In the genomic region with DNA sequence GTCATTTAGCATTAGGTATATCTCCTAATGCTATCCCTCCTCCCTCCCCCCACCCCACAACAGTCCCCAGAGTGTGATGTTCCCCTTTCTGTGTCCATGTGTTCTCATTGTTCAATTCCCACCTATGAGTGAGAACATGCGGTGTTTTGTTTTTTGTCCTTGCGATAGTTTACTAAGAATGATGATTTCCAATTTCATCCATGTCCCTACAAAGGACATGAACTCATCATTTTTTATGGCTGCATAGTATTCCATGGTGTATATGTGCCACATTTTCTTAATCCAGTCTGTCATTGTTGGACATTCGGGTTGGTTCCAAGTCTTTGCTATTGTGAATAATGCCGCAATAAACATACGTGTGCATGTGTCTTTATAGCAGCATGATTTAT, we compare ENCODE assay signal across 6 cellular contexts. TPM values are rescaled to one million over a fixed set of nuclear protein-coding genes. Genes with fewer than 3 reads are reported as not detected.
DNase-seq lines count a peak whose midpoint lies in the region; ATAC-seq, FAIRE-seq and TF ChIP-seq lines count a peak whose summit lies in the region.
"Not testable (repeated sequence)": the region's sequence is repeated elsewhere in the genome, so short reads cannot be mapped to it uniquely, and the experiment has no call there.

No MANE protein-coding gene starts in this region.

- no CpG with 5 or more reads among the region's 5 CpGs for WGBS in K562 (ENCODE audit: insufficient coverage, low coverage, missing lambda C conversion rate)

- H3K9me3 Mint-ChIP-seq in memory B cell, result not testable (repeated sequence)

- not testable (repeated sequence) for H3K4me1 Mint-ChIP-seq in memory B cell

- intact Hi-C loops in Panc1 (cut with micrococcal nuclease; ENCODE audit: unreplicated experiment), result loop anchor here (2.0 kb wide), 1 partner anchor 78 kb away; no protein-coding TSS in a partner anchor
- intact Hi-C loops in K562 (cut with micrococcal nuclease), result not testable (repeated sequence)

- BruUV-seq in Panc1 (replicated peaks; lab: Mats Ljungman, UMichigan); K562 (replicated peaks; lab: Mats Ljungman, UMichigan): not testable (repeated sequence)

- not testable (repeated sequence) for TF ChIP-seq POLR2A in K562 (conservative IDR thresholded peaks at IDR 0.05)

- ATAC-seq in DND-41 (ENCODE audit: insufficient read depth, low read depth) (peak; percentile 22; the same call in 1 of the 3 replicates), memory B cell (ENCODE audit: low read depth) (peak; percentile 17)
- ATAC-seq in Panc1; RWPE2 (ENCODE audit: low read depth); K562: not testable (repeated sequence)

- CTCF ChIA-PET in HEK293 (lab: Yijun Ruan, JAX), result interaction anchor here (0.6 to 3.8 kb wide), 9 partner anchors 19 to 717 kb away, joined by 3 to 43 read pairs (median 5); no protein-coding TSS in a partner anchor
- CTCF ChIA-PET in Panc1 (lab: Charles Lee), result interaction anchor here (0.7 to 1.1 kb wide), 3 partner anchors 79 to 686 kb away, joined by 3 to 44 read pairs (median 3); no protein-coding TSS in a partner anchor
- CTCF ChIA-PET in K562 (lab: Yijun Ruan, JAX; ENCODE audit: low intra/inter-chr PET ratio), result interaction anchor here (0.6 to 3.4 kb wide), 3 partner anchors 57 to 78 kb away, joined by 3 to 34 read pairs (median 5); no protein-coding TSS in a partner anchor

- not testable (repeated sequence) for H3K4me1 ChIP-seq in DND-41 (ENCODE audit: insufficient read depth, low read length); HEK293 (ENCODE audit: control insufficient read depth, insufficient read depth, low read length); Panc1 (ENCODE audit: control insufficient read depth, insufficient read depth, low read length); RWPE2 (ENCODE audit: insufficient read depth, poor library complexity, severe bottlenecking); K562 (replicated peaks in 1 of 2; ENCODE audit: control insufficient read depth in 2 of 2, insufficient read depth in 2 of 2, low read length in 2 of 2)

- H3K27me3 Mint-ChIP-seq in memory B cell, result not testable (repeated sequence)

- FAIRE-seq in K562 (lab: Jason Lieb, UNC), result not testable (repeated sequence)

- H3K27me3 ChIP-seq in DND-41 (ENCODE audit: insufficient read depth, low read length, poor library complexity); Panc1 (ENCODE audit: control insufficient read depth, insufficient read depth, low read length); RWPE2 (ENCODE audit: insufficient read depth, poor library complexity, severe bottlenecking); K562 (ENCODE audit: control insufficient read depth in 2 of 2, insufficient read depth in 2 of 2, low read length in 2 of 2): not testable (repeated sequence)

- not testable (repeated sequence) for H3K9me1 ChIP-seq in K562 (ENCODE audit: control insufficient read depth, insufficient read depth, low read length)

- not testable (repeated sequence) for H3K27ac ChIP-seq in DND-41 (ENCODE audit: low read length); HEK293 (ENCODE audit: extremely low read depth, low read depth, low read length); Panc1 (ENCODE audit: low read length); RWPE2 (ENCODE audit: poor library complexity, severe bottlenecking); K562 (ENCODE audit: extremely low read depth, low read depth, low read length)

- not testable (repeated sequence) for H3K4me3 ChIP-seq in DND-41 (ENCODE audit: low read depth in 1 of 2, low read length in 2 of 2); HEK293 (ENCODE audit: low read depth, low read length); Panc1 (ENCODE audit: low read depth in 2 of 2, low read length in 2 of 2); RWPE2 (ENCODE audit: severe bottlenecking); K562

- POLR2A ChIA-PET in HEK293 (lab: Yijun Ruan, JAX); Panc1 (lab: Charles Lee); K562 (lab: Yijun Ruan, JAX): not testable (repeated sequence)

- in situ Hi-C loops in Panc1 (cut with HindIII; ENCODE audit: low pct_unique_long_range_greater_than_20kb, low sequenced_read_pairs); K562 (cut with MboI): not testable (repeated sequence)

- TF ChIP-seq CTCF in DND-41 (IDR thresholded peaks at IDR 0.05; ENCODE audit: borderline replicate concordance, extremely low read depth, low read length, poor library complexity, severe bottlenecking); HEK293 (tag by site-specific recombination; IDR thresholded peaks at IDR 0.05); K562 (IDR thresholded peaks at IDR 0.05 in 2 of 3, conservative IDR thresholded peaks at IDR 0.05 in 1 of 3; ENCODE audit: insufficient read depth in 2 of 3, low read depth in 1 of 3, low read length in 3 of 3): not testable (repeated sequence)
- peak; percentile 13; the same call in 1 of the 2 replicates for TF ChIP-seq CTCF in Panc1 (IDR thresholded peaks at IDR 0.05)
- peak; percentile 33 for TF ChIP-seq CTCF in RWPE2 (IDR thresholded peaks at IDR 0.05; ENCODE audit: poor library complexity, severe bottlenecking)

- not testable (repeated sequence) for H4K20me1 ChIP-seq in DND-41 (ENCODE audit: insufficient read depth, low read length); K562 (replicated peaks; ENCODE audit: control insufficient read depth, insufficient read depth, low read length)

- H3K4me3 Mint-ChIP-seq in memory B cell, result not testable (repeated sequence)

- not testable (repeated sequence) for H2AFZ ChIP-seq in DND-41 (ENCODE audit: low read depth, low read length); K562 (ENCODE audit: low read depth, low read length)

- TF ChIP-seq RAD21 in K562 (CRISPR knock-in tag; conservative IDR thresholded peaks at IDR 0.05 in 1 of 2, IDR thresholded peaks at IDR 0.05 in 1 of 2), result not testable (repeated sequence)

- not testable (repeated sequence) for H3K9ac ChIP-seq in DND-41 (ENCODE audit: low read depth, low read length); K562 (ENCODE audit: insufficient read depth in 1 of 2, low read depth in 2 of 2, low read length in 2 of 2)

- not testable (repeated sequence) for H3K36me3 Mint-ChIP-seq in memory B cell

- not testable (repeated sequence) for H3K9me3 ChIP-seq in DND-41 (ENCODE audit: insufficient read depth, low read length, severe bottlenecking); HEK293 (ENCODE audit: control insufficient read depth, insufficient read depth, low read depth, low read length); Panc1 (ENCODE audit: control insufficient read depth, insufficient read depth, low read depth, low read length); RWPE2 (ENCODE audit: severe bottlenecking); K562 (replicated peaks; ENCODE audit: control insufficient read depth, insufficient read depth, low read depth, low read length)

- TF ChIP-seq EP300 in K562 (IDR thresholded peaks at IDR 0.05; ENCODE audit: low read length), result not testable (repeated sequence)

- not testable (repeated sequence) for H3K27ac Mint-ChIP-seq in memory B cell

- not testable (repeated sequence) for H3K4me2 ChIP-seq in DND-41 (ENCODE audit: insufficient read depth, low read length); K562 (ENCODE audit: insufficient read depth, low read length)

- not testable (repeated sequence) for H3K36me3 ChIP-seq in DND-41 (ENCODE audit: insufficient read depth, low read length); HEK293 (ENCODE audit: control insufficient read depth in 2 of 2, insufficient read depth in 1 of 2, low read length in 2 of 2); Panc1 (ENCODE audit: control insufficient read depth, insufficient read depth, low read length); RWPE2 (ENCODE audit: low read depth); K562 (ENCODE audit: control insufficient read depth, insufficient read depth, low read length)

- not testable (repeated sequence) for H3K79me2 ChIP-seq in DND-41 (ENCODE audit: insufficient read depth, low read length); K562 (ENCODE audit: control insufficient read depth, insufficient read depth, low read length)

- not testable (repeated sequence) for DNase-seq in DND-41; Panc1 (ENCODE audit: low read depth, low spot score); RWPE2 (ENCODE audit: low spot score); K562 (ENCODE audit: extremely low read depth in 1 of 4, low spot score in 3 of 4); memory B cell (ENCODE audit: low spot score in 2 of 2)

RNA-seq across cellular contexts. Expression of a gene that starts 17.7 kb away (rescaled TPM):
- total RNA-seq in Panc1 (2021; ENCODE audit: unreplicated experiment), result 241 TPM
- 310 TPM for polyA plus RNA-seq in Panc1 (2012; ENCODE audit: insufficient read length)
- 76.5 and 119 TPM in 2 replicates for total RNA-seq in K562 (2011; cell fraction: chromatin; rRNA removed; ENCODE audit: low replicate concordance)
- total RNA-seq in K562 (2011; cell fraction: nucleolus; rRNA removed), result 60.7 and 61.5 TPM in 2 replicates
- total RNA-seq in K562 (2011; cell fraction: nucleoplasm; rRNA removed), result 69.1 and 105 TPM in 2 replicates
- 109 and 153 TPM in 2 replicates for total RNA-seq in K562 (2014; rRNA removed)
- total RNA-seq in K562 (2014; rRNA removed; fragmentation: Illumina TruSeq; extraction: Trizol), result 107 and 116 TPM in 2 replicates
- total RNA-seq in K562 (2015; rRNA removed; fragmentation: Illumina TruSeq; extraction: Trizol), result 148 and 173 TPM in 2 replicates
- total RNA-seq in K562 (2021), result 182 and 201 TPM in 2 replicates
- polyA plus RNA-seq in K562 (2011; rRNA removed), result 110 and 146 TPM in 2 replicates
- 75.9 and 170 TPM in 2 replicates for polyA plus RNA-seq in K562 (2011; cell fraction: cytosol; rRNA removed)
- 61.3 and 66.0 TPM in 2 replicates for polyA plus RNA-seq in K562 (2011; cell fraction: nucleus; rRNA removed)
- polyA plus RNA-seq in K562 (2012), result 265 and 356 TPM in 2 replicates
- 212 and 243 TPM in 2 replicates for polyA plus RNA-seq in K562 (2014; fragmentation: Illumina TruSeq; extraction: Trizol)
- polyA plus RNA-seq in K562 (2014; fragmentation: Nextera tagmentation; extraction: Ambion mirVana), result 10 to 100 TPM; 43.6 to 70.0 TPM
- 95.7 and 97.6 TPM in 2 replicates for polyA plus RNA-seq in K562 (2014; rRNA removed)
- 62.3 and 65.3 TPM in 2 replicates for polyA minus RNA-seq in K562 (2011; rRNA and poly(A)+ RNA removed)
- polyA minus RNA-seq in K562 (2011; cell fraction: cytosol; rRNA and poly(A)+ RNA removed), result 86.2 and 98.5 TPM in 2 replicates
- polyA minus RNA-seq in K562 (2011; cell fraction: nucleus; rRNA and poly(A)+ RNA removed), result 25.7 and 32.5 TPM in 2 replicates
